Comparison of ENCODE assay signal across 1 cellular context in the genomic region with DNA sequence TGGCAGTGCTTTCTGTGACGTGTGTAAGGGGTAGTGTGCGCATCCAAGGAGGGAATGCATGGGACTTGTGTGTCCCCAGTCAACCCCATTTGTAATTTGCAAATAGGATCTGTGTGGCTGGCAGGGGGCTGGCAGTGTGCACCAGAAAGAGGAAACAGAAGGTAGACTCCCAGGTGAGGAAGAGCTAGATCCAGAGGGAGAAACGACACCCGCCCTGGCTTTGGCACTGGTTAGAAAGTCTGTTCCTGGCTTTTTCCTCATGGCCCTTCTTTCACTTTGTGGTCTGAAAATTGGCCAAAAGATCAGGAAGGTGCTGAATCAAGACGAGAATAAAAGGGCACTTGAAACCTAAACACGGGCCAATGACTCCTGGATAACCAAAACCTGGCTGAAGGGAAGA.
TF ChIP-seq lines count a peak whose summit lies in the region.

No MANE protein-coding gene starts in this region.

TF ChIP-seq in HCT116, 20 proteins besides CTCF, POLR2A, EP300 and RAD21:
- TF ChIP-seq, protein P1, sequence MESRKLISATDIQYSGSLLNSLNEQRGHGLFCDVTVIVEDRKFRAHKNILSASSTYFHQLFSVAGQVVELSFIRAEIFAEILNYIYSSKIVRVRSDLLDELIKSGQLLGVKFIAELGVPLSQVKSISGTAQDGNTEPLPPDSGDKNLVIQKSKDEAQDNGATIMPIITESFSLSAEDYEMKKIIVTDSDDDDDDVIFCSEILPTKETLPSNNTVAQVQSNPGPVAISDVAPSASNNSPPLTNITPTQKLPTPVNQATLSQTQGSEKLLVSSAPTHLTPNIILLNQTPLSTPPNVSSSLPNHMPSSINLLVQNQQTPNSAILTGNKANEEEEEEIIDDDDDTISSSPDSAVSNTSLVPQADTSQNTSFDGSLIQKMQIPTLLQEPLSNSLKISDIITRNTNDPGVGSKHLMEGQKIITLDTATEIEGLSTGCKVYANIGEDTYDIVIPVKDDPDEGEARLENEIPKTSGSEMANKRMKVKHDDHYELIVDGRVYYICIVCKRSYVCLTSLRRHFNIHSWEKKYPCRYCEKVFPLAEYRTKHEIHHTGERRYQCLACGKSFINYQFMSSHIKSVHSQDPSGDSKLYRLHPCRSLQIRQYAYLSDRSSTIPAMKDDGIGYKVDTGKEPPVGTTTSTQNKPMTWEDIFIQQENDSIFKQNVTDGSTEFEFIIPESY (IDR thresholded peaks at IDR 0.05; ENCODE audit: extremely low read depth, insufficient replicate concordance, low read length), result no peak
- TF ChIP-seq ZNF274 (IDR thresholded peaks at IDR 0.05; ENCODE audit: low read depth, low read length) (no peak), SIN3A (IDR thresholded peaks at IDR 0.05; ENCODE audit: low read depth) (no peak), ZFX (IDR thresholded peaks at IDR 0.05) (no peak), EZH2phosphoT487 (IDR thresholded peaks at IDR 0.05; ENCODE audit: borderline replicate concordance) (no peak), JUND (IDR thresholded peaks at IDR 0.05) (no peak), CEBPB (IDR thresholded peaks at IDR 0.05; ENCODE audit: low read depth) (no peak), EZH2 (IDR thresholded peaks at IDR 0.05) (no peak), SP1 (IDR thresholded peaks at IDR 0.05; ENCODE audit: low read depth) (no peak), EGR1 (IDR thresholded peaks at IDR 0.05; ENCODE audit: low read depth) (no peak), CBX3 (IDR thresholded peaks at IDR 0.05; ENCODE audit: low read depth) (no peak)
- TF ChIP-seq, protein P2, sequence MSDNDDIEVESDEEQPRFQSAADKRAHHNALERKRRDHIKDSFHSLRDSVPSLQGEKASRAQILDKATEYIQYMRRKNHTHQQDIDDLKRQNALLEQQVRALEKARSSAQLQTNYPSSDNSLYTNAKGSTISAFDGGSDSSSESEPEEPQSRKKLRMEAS (IDR thresholded peaks at IDR 0.05), result no peak
- TF ChIP-seq, protein P3, sequence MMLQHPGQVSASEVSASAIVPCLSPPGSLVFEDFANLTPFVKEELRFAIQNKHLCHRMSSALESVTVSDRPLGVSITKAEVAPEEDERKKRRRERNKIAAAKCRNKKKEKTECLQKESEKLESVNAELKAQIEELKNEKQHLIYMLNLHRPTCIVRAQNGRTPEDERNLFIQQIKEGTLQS (IDR thresholded peaks at IDR 0.05), result no peak
- TF ChIP-seq, protein P4, sequence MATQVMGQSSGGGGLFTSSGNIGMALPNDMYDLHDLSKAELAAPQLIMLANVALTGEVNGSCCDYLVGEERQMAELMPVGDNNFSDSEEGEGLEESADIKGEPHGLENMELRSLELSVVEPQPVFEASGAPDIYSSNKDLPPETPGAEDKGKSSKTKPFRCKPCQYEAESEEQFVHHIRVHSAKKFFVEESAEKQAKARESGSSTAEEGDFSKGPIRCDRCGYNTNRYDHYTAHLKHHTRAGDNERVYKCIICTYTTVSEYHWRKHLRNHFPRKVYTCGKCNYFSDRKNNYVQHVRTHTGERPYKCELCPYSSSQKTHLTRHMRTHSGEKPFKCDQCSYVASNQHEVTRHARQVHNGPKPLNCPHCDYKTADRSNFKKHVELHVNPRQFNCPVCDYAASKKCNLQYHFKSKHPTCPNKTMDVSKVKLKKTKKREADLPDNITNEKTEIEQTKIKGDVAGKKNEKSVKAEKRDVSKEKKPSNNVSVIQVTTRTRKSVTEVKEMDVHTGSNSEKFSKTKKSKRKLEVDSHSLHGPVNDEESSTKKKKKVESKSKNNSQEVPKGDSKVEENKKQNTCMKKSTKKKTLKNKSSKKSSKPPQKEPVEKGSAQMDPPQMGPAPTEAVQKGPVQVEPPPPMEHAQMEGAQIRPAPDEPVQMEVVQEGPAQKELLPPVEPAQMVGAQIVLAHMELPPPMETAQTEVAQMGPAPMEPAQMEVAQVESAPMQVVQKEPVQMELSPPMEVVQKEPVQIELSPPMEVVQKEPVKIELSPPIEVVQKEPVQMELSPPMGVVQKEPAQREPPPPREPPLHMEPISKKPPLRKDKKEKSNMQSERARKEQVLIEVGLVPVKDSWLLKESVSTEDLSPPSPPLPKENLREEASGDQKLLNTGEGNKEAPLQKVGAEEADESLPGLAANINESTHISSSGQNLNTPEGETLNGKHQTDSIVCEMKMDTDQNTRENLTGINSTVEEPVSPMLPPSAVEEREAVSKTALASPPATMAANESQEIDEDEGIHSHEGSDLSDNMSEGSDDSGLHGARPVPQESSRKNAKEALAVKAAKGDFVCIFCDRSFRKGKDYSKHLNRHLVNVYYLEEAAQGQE (IDR thresholded peaks at IDR 0.05; ENCODE audit: low read depth), result no peak
